ENCODE assay signal across 8 cellular contexts in the genomic region with DNA sequence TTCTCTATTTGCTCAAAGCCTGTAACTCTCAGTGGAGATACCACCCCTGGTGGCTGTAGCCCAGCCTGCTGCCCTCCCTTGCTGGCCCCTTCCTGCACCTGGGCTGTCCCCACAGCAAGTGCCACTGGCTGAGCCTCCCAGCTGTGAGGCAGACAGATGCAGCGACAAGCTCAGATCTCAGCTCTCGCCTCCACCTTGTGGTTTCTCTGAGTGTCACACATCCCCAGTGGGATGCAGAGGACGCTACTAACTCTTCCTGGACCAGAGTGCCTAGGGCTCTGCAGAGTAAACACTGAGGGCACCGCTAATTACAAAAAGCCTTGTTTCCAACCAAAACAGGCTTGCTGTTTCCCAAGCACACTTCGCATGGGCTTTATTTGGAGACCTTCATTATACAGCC. TPM values are rescaled to one million over a fixed set of nuclear protein-coding genes. Genes with fewer than 3 reads are reported as not detected.
A peak's percentile ranks its signal among the peaks of the same experiment; 100 is the strongest.
DNase-seq lines count a peak whose midpoint lies in the region; ATAC-seq and TF ChIP-seq lines count a peak whose summit lies in the region.

No MANE protein-coding gene starts in this region.

- H3K4me2 ChIP-seq in trophoblast cell (ENCODE audit: low read length) = no peak overlapping the region

- TF ChIP-seq POLR2A in body of pancreas (IDR thresholded peaks at IDR 0.05) = no peak

- no peak overlapping the region for H2BK5ac ChIP-seq in trophoblast cell (ENCODE audit: low read depth, low read length, poor library complexity)

- no peak overlapping the region for H2AFZ ChIP-seq in trophoblast cell (ENCODE audit: insufficient read depth, low read length, poor library complexity)

- no peak overlapping the region for H2BK120ac ChIP-seq in trophoblast cell (ENCODE audit: insufficient read depth, low read length, poor library complexity)

- no peak overlapping the region for H3K18ac ChIP-seq in trophoblast cell (ENCODE audit: low read length)

- no peak overlapping the region for H4K8ac ChIP-seq in trophoblast cell (ENCODE audit: low read depth, low read length)

- H3K27me3 ChIP-seq in body of pancreas (no peaks in the 10 kb centered on the region), trophoblast cell (ENCODE audit: insufficient read depth, low read length) (no peaks in the 10 kb centered on the region)

- peak in 4 of 7 experiments; percentile 27 to 65 (median 32) for TF ChIP-seq CTCF in body of pancreas (IDR thresholded peaks at IDR 0.05)

- H3K27ac ChIP-seq in body of pancreas (no peak overlapping the region), trophoblast cell (ENCODE audit: low read depth, low read length) (no peak overlapping the region)

- no peak overlapping the region for H2BK12ac ChIP-seq in trophoblast cell (ENCODE audit: low read length)

- no peak overlapping the region for H4K12ac ChIP-seq in trophoblast cell (ENCODE audit: low read depth, low read length)

- H3K9ac ChIP-seq in trophoblast cell (ENCODE audit: low read length) = no peak overlapping the region

- ATAC-seq in body of pancreas = peak; percentile 33

- H3K36me3 ChIP-seq in body of pancreas (replicated peaks in 1 of 2; ENCODE audit: insufficient read depth in 1 of 2, low read depth in 2 of 2) (no peaks in the 10 kb centered on the region), trophoblast cell (ENCODE audit: control insufficient read depth in 1 of 2, insufficient read depth in 2 of 2, low read length in 2 of 2) (no peaks in the 10 kb centered on the region)

- H3K4ac ChIP-seq in trophoblast cell (ENCODE audit: low read depth, low read length) = no peak overlapping the region

- DNase-seq in activated T-cell treated with anti-CD3 and anti-CD28 coated beads for 24 hours (ENCODE audit: low read depth) (peak; percentile 7), NCI-H69 (lab: John Stamatoyannopoulos, UW) (peak; percentile 85), body of pancreas (peak in 3 of 4 donors; percentile 29 to 60 (median 42)), trophoblast cell (peak; percentile 35 to 66), NCI-H1436 (lab: John Stamatoyannopoulos, UW) (no peak), occipital lobe (lab: John Stamatoyannopoulos, UW) (no peak)
- DNase-seq in activated T-cell treated with anti-CD3 and anti-CD28 coated beads, Interleukin-2, amount 50 U/mL, for 1 hour = no peak
- no peak for DNase-seq in effector CD8-positive, alpha-beta T cell (lab: John Stamatoyannopoulos, UW)

- H3K4me1 ChIP-seq in body of pancreas (no peaks in the 10 kb centered on the region), trophoblast cell (ENCODE audit: control insufficient read depth in 1 of 2, insufficient read depth in 2 of 2, low read length in 2 of 2) (no peaks in the 10 kb centered on the region)

- H3K9me3 ChIP-seq in body of pancreas = no peaks in the 10 kb centered on the region
- H3K9me3 ChIP-seq in trophoblast cell (ENCODE audit: insufficient read depth, low read depth, low read length) = no peaks in the 10 kb centered on the region

- no peak overlapping the region for H3K14ac ChIP-seq in trophoblast cell (ENCODE audit: low read length)

- intact Hi-C loops in body of pancreas (cut with DNase I) = no loop called here

- H2AK5ac ChIP-seq in trophoblast cell (ENCODE audit: low read length) = no peak overlapping the region

- WGBS in body of pancreas, 2 donors = 30 to 35% methylated on average over 4 to 5 of the region's 5 CpGs
- no CpG with 5 or more reads among the region's 5 CpGs for WGBS in trophoblast cell (ENCODE audit: extremely low coverage, insufficient coverage, insufficient read length)

- H3K79me2 ChIP-seq in trophoblast cell (ENCODE audit: control insufficient read depth, insufficient read depth, low read length, poor library complexity) = no peaks in the 10 kb centered on the region

- no peak overlapping the region for H4K91ac ChIP-seq in trophoblast cell (ENCODE audit: low read depth, low read length)

- no peak overlapping the region for H3K23ac ChIP-seq in trophoblast cell (ENCODE audit: low read length)

- H3K4me3 ChIP-seq in body of pancreas (no peak overlapping the region), trophoblast cell (ENCODE audit: low read depth, low read length) (no peak overlapping the region)

- no peaks in the 10 kb centered on the region for H3K79me1 ChIP-seq in trophoblast cell (ENCODE audit: low read length)

RNA-seq across cellular contexts. Expression of a gene that starts 8.9 kb away (rescaled TPM):
- total RNA-seq in body of pancreas (1 to 10 TPM; 1.6 to 4.4 TPM), occipital lobe (99.2 TPM)
- polyA plus RNA-seq in trophoblast cell (2013) = 1.7 and 2.4 TPM in 2 replicates

Comparison
In these comparisons a context has a peak if more than half of its experiments do, and no peak if none do; other contexts are left out.
1. DNase-seq: peak in activated T-cell treated with anti-CD3 and anti-CD28 coated beads for 24 hours (single experiment), NCI-H69 (single experiment), body of pancreas (3 of 4) and trophoblast cell (2 of 2); none in activated T-cell treated with anti-CD3 and anti-CD28 coated beads, Interleukin-2, amount 50 U/mL, for 1 hour (single experiment), effector CD8-positive, alpha-beta T cell (single experiment), NCI-H1436 (single experiment) and occipital lobe (single experiment).
2. RNA of a gene that starts 8.9 kb away (total RNA-seq): 99.2 TPM in occipital lobe (single experiment); 1.6 to 4.4 TPM in body of pancreas; every median in the first group is over 10 times any median in the second.